In the genomic region with DNA sequence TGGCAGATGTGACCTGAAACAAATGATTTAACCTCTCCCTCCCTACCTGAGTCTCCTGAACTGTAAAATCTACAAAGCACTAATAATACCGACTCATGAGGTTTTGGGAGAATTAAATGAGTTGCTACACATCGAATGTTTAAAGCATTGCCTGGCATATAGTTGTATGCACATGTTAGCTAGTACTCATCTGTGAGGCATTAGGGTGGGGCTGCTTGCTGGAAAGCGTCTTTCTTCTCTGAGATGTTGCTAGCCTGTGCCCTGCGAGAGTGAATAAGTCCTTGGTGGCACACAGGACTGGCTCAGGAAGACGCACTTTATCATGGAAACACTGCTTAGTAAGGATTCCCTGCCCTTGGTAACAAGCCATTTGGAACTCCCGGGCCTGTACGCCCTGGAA, we compare ENCODE assay signal across 13 cellular contexts. TPM values are rescaled to one million over a fixed set of nuclear protein-coding genes. Genes with fewer than 3 reads are reported as not detected.
DNase-seq lines count a peak whose midpoint lies in the region; ATAC-seq, FAIRE-seq and TF ChIP-seq lines count a peak whose summit lies in the region.
"Had no signal": no experiment of that assay in that cellular context is flagged by ENCODE, and none has a peak within 500 bp of the region (broad histone marks: within the 10 kb centered on the region; RNA-seq: fewer than 3 reads in every experiment).

No MANE protein-coding gene starts in this region.

- no peaks in the 10 kb centered on the region for H3K9me3 ChIP-seq in HEK293 (ENCODE audit: control insufficient read depth, insufficient read depth, low read depth, low read length)
- H3K9me3 ChIP-seq in keratinocyte (ENCODE audit: control insufficient read depth, low read depth, low read length) = no peaks in the 10 kb centered on the region
- no peaks in the 10 kb centered on the region for H3K9me3 ChIP-seq in testis

- 59 to 75% methylated on average over 7 of the region's 7 CpGs for WGBS in testis, 2 donors

- H4K20me1 ChIP-seq in keratinocyte (ENCODE audit: control insufficient read depth, extremely low read depth, insufficient read depth, low read length) = no peaks in the 10 kb centered on the region

- DNase-seq in astrocyte of the hippocampus (ENCODE audit: low read depth, low spot score) = peak; percentile 29
- peak; percentile 89 for DNase-seq in keratinocyte (ENCODE audit: low read depth, low spot score)
- no peak for DNase-seq in testis
- no peak for DNase-seq in hypothalamus (lab: John Stamatoyannopoulos, UW)
- DNase-seq: naive thymus-derived CD4-positive, alpha-beta T cell; NCI-H774; stimulated activated CD4-positive, alpha-beta T cell treated with anti-CD3 and anti-CD28 coated beads, Interleukin-2, amount 100 ng/mL, for 24 hours had no signal

- POLR2A ChIA-PET in HEK293 (lab: Yijun Ruan, JAX) = no interaction called here

- CTCF ChIA-PET in HEK293 (lab: Yijun Ruan, JAX) = interaction anchor here (0.7 to 14.1 kb wide), 4 partner anchors 11 to 39 kb away, joined by 3 to 241 read pairs (median 56); no protein-coding TSS in a partner anchor

- peak overlapping the region; percentile 72 for H3K9ac ChIP-seq in keratinocyte (ENCODE audit: control insufficient read depth, extremely low read depth, insufficient read depth, low read length)

- no peaks in the 10 kb centered on the region for H3K79me2 ChIP-seq in keratinocyte (ENCODE audit: control insufficient read depth, insufficient read depth, low read length)

- TF ChIP-seq CTCF in HEK293 (tag by site-specific recombination; IDR thresholded peaks at IDR 0.05) (no peak), keratinocyte (optimal IDR thresholded peaks at IDR 0.05 in 1 of 3, IDR thresholded peaks at IDR 0.05 in 1 of 3, conservative IDR thresholded peaks at IDR 0.05 in 1 of 3; ENCODE audit: extremely low read depth in 1 of 3, insufficient read depth in 2 of 3, low read length in 3 of 3) (no peak), testis (IDR thresholded peaks at IDR 0.05) (no peak)

- H3K4me3 ChIP-seq in HEK293 (ENCODE audit: low read depth, low read length) (no peak overlapping the region), keratinocyte (ENCODE audit: control insufficient read depth in 2 of 3, extremely low read depth in 1 of 3, insufficient read depth in 2 of 3, low read depth in 1 of 3, low read length in 3 of 3) (peak overlapping the region in 2 of 3 experiments; percentile 25 to 31), testis (no peak overlapping the region)

- H3K4me1 ChIP-seq in HEK293 (ENCODE audit: control insufficient read depth, insufficient read depth, low read length) (peaks cover 4% of the 10 kb centered on the region; the same call in 1 of the 2 replicates), keratinocyte (ENCODE audit: control insufficient read depth, extremely low read depth, insufficient read depth, low read length) (peaks cover 63% of the 10 kb centered on the region), testis (peaks cover 33% of the 10 kb centered on the region)

- dilution Hi-C loops in keratinocyte (cut with MboI; ENCODE audit: extremely low pct_ligation_motif_present, low sequenced_read_pairs) = no loop called here

- intact Hi-C loops in testis (cut with DNase I; ENCODE audit: low total_unique reads) = no loop called here

- H3K4me2 ChIP-seq in keratinocyte (ENCODE audit: control insufficient read depth, extremely low read depth, insufficient read depth, low read depth, low read length) = peak overlapping the region; percentile 80

- H3K36me3 ChIP-seq in HEK293 (ENCODE audit: control insufficient read depth in 2 of 2, insufficient read depth in 1 of 2, low read length in 2 of 2) (no peaks in the 10 kb centered on the region), keratinocyte (ENCODE audit: control insufficient read depth in 2 of 2, extremely low read depth in 1 of 2, insufficient read depth in 2 of 2, low read length in 2 of 2) (peaks cover 5 to 15% of the 10 kb centered on the region in 2 experiments), testis (ENCODE audit: low read depth, missing control alignments) (no peaks in the 10 kb centered on the region)

- no peak for TF ChIP-seq POLR2A in testis (IDR thresholded peaks at IDR 0.05)

- H3K27me3 ChIP-seq in keratinocyte (ENCODE audit: control insufficient read depth, extremely low read depth, insufficient read depth, low read length) = no peaks in the 10 kb centered on the region
- no peaks in the 10 kb centered on the region for H3K27me3 ChIP-seq in testis

- H3K9me1 ChIP-seq in keratinocyte (ENCODE audit: control insufficient read depth, extremely low read depth, insufficient read depth, low read length) = peaks cover 4% of the 10 kb centered on the region

- no peak overlapping the region for H3K27ac ChIP-seq in HEK293 (ENCODE audit: extremely low read depth, low read depth, low read length)
- peak overlapping the region; percentile 93 for H3K27ac ChIP-seq in keratinocyte (ENCODE audit: control insufficient read depth, insufficient read depth, low read length)
- peak overlapping the region; percentile 10 to 63 for H3K27ac ChIP-seq in testis

- H2AFZ ChIP-seq in keratinocyte (ENCODE audit: control insufficient read depth, low read length) = no peak overlapping the region

- peak; percentile 94 for FAIRE-seq in keratinocyte (lab: Jason Lieb, UNC)
- FAIRE-seq: GM18507 had no signal

- ATAC-seq in GM21825 (IDR thresholded peaks at IDR 0.05; ENCODE audit: unreplicated experiment) = no peak
- ATAC-seq in GM18907 (IDR thresholded peaks at IDR 0.05; ENCODE audit: unreplicated experiment) = no peak
- ATAC-seq in HG03039 (IDR thresholded peaks at IDR 0.05; ENCODE audit: unreplicated experiment) = no peak
- ATAC-seq: naive thymus-derived CD4-positive, alpha-beta T cell had no signal

TF ChIP-seq in HEK293, 187 proteins besides CTCF, POLR2A, EP300 and RAD21:
- TF ChIP-seq ZNF660 (tag by site-specific recombination; IDR thresholded peaks at IDR 0.05) (no peak), ZNF664 (tag by site-specific recombination; IDR thresholded peaks at IDR 0.05) (0 out of 2 replicates have a peak, but pooled peaks have one; percentile 25), ZNF544 (tag by site-specific recombination; IDR thresholded peaks at IDR 0.05) (no peak)

RNA-seq across cellular contexts. Expression of gene RAPGEF3, which starts 6.1 kb away (rescaled TPM):
- 4.1 to 5.7 TPM (median 5.1 TPM) in 3 replicates for polyA plus RNA-seq in keratinocyte
- polyA plus RNA-seq in keratinocyte (2011; ENCODE audit: low read depth) = 2.2 TPM
- 1.8 and 2.7 TPM in 2 replicates for polyA plus RNA-seq in keratinocyte (2011; cell fraction: cytosol; rRNA removed)
- polyA plus RNA-seq in keratinocyte (2011; cell fraction: nucleus; rRNA removed) = 13.1 and 17.2 TPM in 2 replicates
- polyA plus RNA-seq in keratinocyte (2012; ENCODE audit: low replicate concordance) = 1.9 and 6.5 TPM in 2 replicates
- 5.5 to 25.3 TPM (median 5.9 TPM) in 3 replicates for polyA minus RNA-seq in keratinocyte
- 8.1 TPM for polyA minus RNA-seq in keratinocyte (2011; cell fraction: cytosol; rRNA and poly(A)+ RNA removed)
- polyA minus RNA-seq in keratinocyte (2011; cell fraction: nucleus; rRNA and poly(A)+ RNA removed) = 5.7 and 7.1 TPM in 2 replicates
- 10 to 100 TPM; 24.6 to 30.2 TPM for total RNA-seq in testis
- 13.9 TPM for polyA plus RNA-seq in testis (ENCODE audit: insufficient read depth, low read depth, low replicate concordance)

RNA-seq across cellular contexts. Expression of gene SLC48A1, which starts 20.5 kb away (rescaled TPM):
- polyA plus RNA-seq in keratinocyte (7.8 to 15.3 TPM (median 8.1 TPM) in 3 replicates), testis (ENCODE audit: insufficient read depth, low read depth, low replicate concordance) (21.0 TPM)
- 1.5 TPM for polyA plus RNA-seq in keratinocyte (2011; ENCODE audit: low read depth)
- 10.8 and 12.2 TPM in 2 replicates for polyA plus RNA-seq in keratinocyte (2011; cell fraction: cytosol; rRNA removed)
- polyA plus RNA-seq in keratinocyte (2011; cell fraction: nucleus; rRNA removed) = 14.4 and 18.3 TPM in 2 replicates
- 11.7 and 13.6 TPM in 2 replicates for polyA plus RNA-seq in keratinocyte (2012; ENCODE audit: low replicate concordance)
- 12.8 to 29.3 TPM (median 16.5 TPM) in 3 replicates for polyA minus RNA-seq in keratinocyte
- polyA minus RNA-seq in keratinocyte (2011; cell fraction: cytosol; rRNA and poly(A)+ RNA removed) = 16.5 TPM
- 5.4 and 5.8 TPM in 2 replicates for polyA minus RNA-seq in keratinocyte (2011; cell fraction: nucleus; rRNA and poly(A)+ RNA removed)
- 10 to 100 TPM; 25.5 to 32.0 TPM for total RNA-seq in testis

RNA-seq across cellular contexts. Expression of gene ENDOU, which starts 27.3 kb away (rescaled TPM):
- polyA plus RNA-seq in keratinocyte (0.28 to 0.35 TPM (median 0.33 TPM) in 3 replicates), testis (ENCODE audit: insufficient read depth, low read depth, low replicate concordance) (0.21 TPM)
- polyA plus RNA-seq in keratinocyte (2011; ENCODE audit: low read depth) = not detected
- 0.04 TPM in 2 replicates for polyA plus RNA-seq in keratinocyte (2011; cell fraction: cytosol; rRNA removed)
- 0.83 and 0.99 TPM in 2 replicates for polyA plus RNA-seq in keratinocyte (2011; cell fraction: nucleus; rRNA removed)
- polyA plus RNA-seq in keratinocyte (2012; ENCODE audit: low replicate concordance) = 0.13 and 0.24 TPM in 2 replicates
- polyA minus RNA-seq in keratinocyte = 0.23 to 0.61 TPM in 2 of 3 replicates, not detected in the other
- not detected for polyA minus RNA-seq in keratinocyte (2011; cell fraction: cytosol; rRNA and poly(A)+ RNA removed)
- polyA minus RNA-seq in keratinocyte (2011; cell fraction: nucleus; rRNA and poly(A)+ RNA removed) = 0.47 and 1.1 TPM in 2 replicates
- total RNA-seq in testis = under 1 TPM; 0.16 to 0.43 TPM
- total RNA-seq: M059J; naive thymus-derived CD4-positive, alpha-beta T cell had no signal
- polyA plus RNA-seq: naive thymus-derived CD4-positive, alpha-beta T cell had no signal

RNA-seq across cellular contexts. Expression of gene RPAP3, which starts 46.7 kb away (rescaled TPM):
- 10.2 to 22.9 TPM (median 11.8 TPM) in 3 replicates for polyA plus RNA-seq in keratinocyte
- 54.5 TPM for polyA plus RNA-seq in keratinocyte (2011; ENCODE audit: low read depth)
- polyA plus RNA-seq in keratinocyte (2011; cell fraction: cytosol; rRNA removed) = 9.6 and 19.9 TPM in 2 replicates
- polyA plus RNA-seq in keratinocyte (2011; cell fraction: nucleus; rRNA removed) = 12.4 and 17.7 TPM in 2 replicates
- polyA plus RNA-seq in keratinocyte (2012; ENCODE audit: low replicate concordance) = 10.8 and 16.3 TPM in 2 replicates
- polyA minus RNA-seq in keratinocyte = 0.39 to 10.7 TPM (median 3.2 TPM) in 3 replicates
- 3.8 TPM for polyA minus RNA-seq in keratinocyte (2011; cell fraction: cytosol; rRNA and poly(A)+ RNA removed)
- polyA minus RNA-seq in keratinocyte (2011; cell fraction: nucleus; rRNA and poly(A)+ RNA removed) = 5.4 and 12.2 TPM in 2 replicates
- 10 to 100 TPM; 25.0 to 32.3 TPM for total RNA-seq in testis
- 12.7 TPM for polyA plus RNA-seq in testis (ENCODE audit: insufficient read depth, low read depth, low replicate concordance)

Comparison
In these comparisons a context has a peak if more than half of its experiments do, and no peak if none do; other contexts are left out.
1. H3K4me3 ChIP-seq: peak in keratinocyte (2 of 3); none in HEK293 (single experiment) and testis (0 of 2).
2. DNase-seq: peak in astrocyte of the hippocampus (single experiment) and keratinocyte (single experiment); none in testis (single experiment) and hypothalamus (0 of 51).